Comparison of ENCODE assay signal across 1 cellular context in genomic region chr19:47348819-47349795, GRCh38.
TF ChIP-seq lines count a peak whose summit lies in the region.

Gene DHX34, plus strand, starts transcription at chr19:47349315. Its CDS starts 3,716 bp downstream, at chr19:47353031.

TF ChIP-seq in HepG2, 621 proteins besides CTCF, POLR2A, EP300 and RAD21 (continued from another document and continues in another):
- TF ChIP-seq MLXIP (CRISPR knock-in tag; IDR thresholded peaks at IDR 0.05; ENCODE audit: borderline replicate concordance): no peak
- peak; percentile 75; the same call in 1 of the 2 replicates for TF ChIP-seq DZIP1 (CRISPR knock-in tag; IDR thresholded peaks at IDR 0.05)
- TF ChIP-seq ZBTB20 (CRISPR knock-in tag; IDR thresholded peaks at IDR 0.05; ENCODE audit: borderline replicate concordance, low read depth): no peak; the same call in 1 of the 2 replicates
- no peak; the same call in 1 of the 2 replicates for TF ChIP-seq CEBPG (CRISPR knock-in tag; IDR thresholded peaks at IDR 0.05)
- TF ChIP-seq BCL3 (CRISPR knock-in tag; IDR thresholded peaks at IDR 0.05): 0 out of 2 replicates have a peak, but pooled peaks have one; percentile 13
- no peak for TF ChIP-seq NR2F6 (IDR thresholded peaks at IDR 0.05)
- no peak for TF ChIP-seq NR2F6 (CRISPR knock-in tag; IDR thresholded peaks at IDR 0.05)
- no peak for TF ChIP-seq ZNF224 (CRISPR knock-in tag; IDR thresholded peaks at IDR 0.05)
- TF ChIP-seq NR2F2 (IDR thresholded peaks at IDR 0.05; ENCODE audit: borderline replicate concordance, low read depth): no peak
- 0 out of 2 replicates have a peak, but pooled peaks have one; percentile 11 for TF ChIP-seq GATAD2A (CRISPR knock-in tag; IDR thresholded peaks at IDR 0.05)
- peak; percentile 32; the same call in 1 of the 2 replicates for TF ChIP-seq TMF1 (CRISPR knock-in tag; IDR thresholded peaks at IDR 0.05; ENCODE audit: low read depth)
- no peak for TF ChIP-seq PPARG (CRISPR knock-in tag; conservative IDR thresholded peaks at IDR 0.05)
- TF ChIP-seq ZNF644 (CRISPR knock-in tag; IDR thresholded peaks at IDR 0.05; ENCODE audit: low read depth): no peak
- TF ChIP-seq ZNF18 (CRISPR knock-in tag; IDR thresholded peaks at IDR 0.05; ENCODE audit: insufficient replicate concordance): no peak
- TF ChIP-seq ZZZ3 (CRISPR knock-in tag; IDR thresholded peaks at IDR 0.05; ENCODE audit: borderline replicate concordance): peak; percentile 65; the same call in 1 of the 2 replicates
- peak; percentile 87 for TF ChIP-seq THAP11 (CRISPR knock-in tag; IDR thresholded peaks at IDR 0.05)
- peak; percentile 66; the same call in 1 of the 2 replicates for TF ChIP-seq ZNF350 (CRISPR knock-in tag; IDR thresholded peaks at IDR 0.05; ENCODE audit: borderline replicate concordance, low read depth)
- TF ChIP-seq PLSCR1 (CRISPR knock-in tag; IDR thresholded peaks at IDR 0.05; ENCODE audit: borderline replicate concordance): no peak
- TF ChIP-seq ZBTB49 (CRISPR knock-in tag; IDR thresholded peaks at IDR 0.05; ENCODE audit: borderline replicate concordance): no peak
- TF ChIP-seq KLF15 (CRISPR knock-in tag; IDR thresholded peaks at IDR 0.05; ENCODE audit: borderline replicate concordance): no peak
- TF ChIP-seq NFAT5 (CRISPR knock-in tag; IDR thresholded peaks at IDR 0.05): 0 out of 2 replicates have a peak, but pooled peaks have one; percentile 36
- TF ChIP-seq NFE2 (CRISPR knock-in tag; IDR thresholded peaks at IDR 0.05): no peak
- no peak for TF ChIP-seq ZNF841 (CRISPR knock-in tag; IDR thresholded peaks at IDR 0.05; ENCODE audit: borderline replicate concordance)
- no peak for TF ChIP-seq NR1H2 (CRISPR knock-in tag; IDR thresholded peaks at IDR 0.05; ENCODE audit: borderline replicate concordance, low read depth)
- peak; percentile 37; the same call in 1 of the 2 replicates for TF ChIP-seq NFKB2 (CRISPR knock-in tag; IDR thresholded peaks at IDR 0.05; ENCODE audit: borderline replicate concordance)
- TF ChIP-seq MAZ (IDR thresholded peaks at IDR 0.05; ENCODE audit: borderline replicate concordance, low read depth, low read length): peak; percentile 93
- TF ChIP-seq MAZ (CRISPR knock-in tag; IDR thresholded peaks at IDR 0.05; ENCODE audit: low read depth): peak; percentile 81; the same call in 1 of the 2 replicates
- TF ChIP-seq ZNF460 (CRISPR knock-in tag; IDR thresholded peaks at IDR 0.05; ENCODE audit: borderline replicate concordance): no peak
- TF ChIP-seq ZC3H13 (CRISPR knock-in tag; IDR thresholded peaks at IDR 0.05): 0 out of 2 replicates have a peak, but pooled peaks have one; percentile 49
- TF ChIP-seq ZNF441 (CRISPR knock-in tag; IDR thresholded peaks at IDR 0.05; ENCODE audit: borderline replicate concordance): no peak
- TF ChIP-seq HDAC1 (CRISPR knock-in tag; IDR thresholded peaks at IDR 0.05): peak; percentile 65
- TF ChIP-seq NAIF1 (CRISPR knock-in tag; IDR thresholded peaks at IDR 0.05; ENCODE audit: borderline replicate concordance): no peak
- TF ChIP-seq AKAP8 (CRISPR knock-in tag; IDR thresholded peaks at IDR 0.05): no peak
- TF ChIP-seq ZNF430 (CRISPR knock-in tag; IDR thresholded peaks at IDR 0.05): no peak
- TF ChIP-seq ZNF138 (CRISPR knock-in tag; IDR thresholded peaks at IDR 0.05; ENCODE audit: low read depth): no peak
- TF ChIP-seq KMT2B (CRISPR knock-in tag; IDR thresholded peaks at IDR 0.05): peak; percentile 73
- TF ChIP-seq NCOA5 (CRISPR knock-in tag; IDR thresholded peaks at IDR 0.05): no peak
- peak; percentile 49; the same call in 1 of the 2 replicates for TF ChIP-seq CREB1 (IDR thresholded peaks at IDR 0.05)
- no peak for TF ChIP-seq CREB1 (CRISPR knock-in tag; IDR thresholded peaks at IDR 0.05)
- 0 out of 2 replicates have a peak, but pooled peaks have one; percentile 33 for TF ChIP-seq SOX5 (CRISPR knock-in tag; IDR thresholded peaks at IDR 0.05; ENCODE audit: borderline replicate concordance)
- peak; percentile 21 for TF ChIP-seq PTBP1 (IDR thresholded peaks at IDR 0.05; ENCODE audit: low read depth, low read length, poor library complexity, severe bottlenecking)
